Comparison of ENCODE assay signal across 20 cellular contexts in genomic region chr6:136477548-136477947, GRCh38.
DNase-seq lines count a peak whose midpoint lies in the region; ATAC-seq, FAIRE-seq and TF ChIP-seq lines count a peak whose summit lies in the region.
"Had no signal": no experiment of that assay in that cellular context is flagged by ENCODE, and none has a peak within 500 bp of the region (broad histone marks: within the 10 kb centered on the region; RNA-seq: fewer than 3 reads in every experiment).

No MANE protein-coding gene starts in this region.

- H3K4me3 Mint-ChIP-seq in GM23338, result no peak overlapping the region
- H3K4me3 Mint-ChIP-seq: CD14-positive monocyte; CD4-positive, alpha-beta memory T cell; HFFc6 had no signal

- RAD21 ChIA-PET in GM12878 (lab: Charles Lee; ENCODE audit: unreplicated experiment), result no interaction called here

- no peaks in the 10 kb centered on the region for H3F3A ChIP-seq in GM23338 (replicated peaks; ENCODE audit: low read depth)

- no peak overlapping the region for H3K27ac Mint-ChIP-seq in GM23338
- H3K27ac Mint-ChIP-seq: CD14-positive monocyte; CD4-positive, alpha-beta memory T cell; HFFc6 had no signal

- CTCF ChIA-PET in HEK293 (lab: Yijun Ruan, JAX) (interaction anchor here (0.6 kb wide), 1 partner anchor 73 kb away, joined by 3 read pairs; no protein-coding TSS in a partner anchor), GM12878 (lab: Yijun Ruan, JAX) (no interaction called here)

- in situ Hi-C loops in GM12878 (cut with MboI), result no loop called here

- TF ChIP-seq EP300 in GM12878 (IDR thresholded peaks at IDR 0.05; ENCODE audit: borderline replicate concordance in 1 of 2, control insufficient read depth in 1 of 2, low read depth in 2 of 2, low read length in 2 of 2), result no peak

- H3K9ac ChIP-seq in GM12878 (ENCODE audit: control insufficient read depth, insufficient read depth, low read length), result no peak overlapping the region
- H3K9ac ChIP-seq: BLaER1 had no signal

- H3K4me1 ChIP-seq in GM23338 (ENCODE audit: insufficient read depth) (peaks cover 21% of the 10 kb centered on the region), HEK293 (ENCODE audit: control insufficient read depth, insufficient read depth, low read length) (no peaks in the 10 kb centered on the region), GM12878 (ENCODE audit: control insufficient read depth, insufficient read depth, low read length) (no peaks in the 10 kb centered on the region), hepatocyte (ENCODE audit: insufficient read depth) (no peaks in the 10 kb centered on the region)
- H3K4me1 ChIP-seq: BLaER1, HAP-1 had no signal

- no peak overlapping the region for H2AFZ ChIP-seq in GM23338
- no peak overlapping the region for H2AFZ ChIP-seq in GM12878 (ENCODE audit: control insufficient read depth, low read depth, low read length)
- H2AFZ ChIP-seq in hepatocyte, result no peak overlapping the region

- no peaks in the 10 kb centered on the region for H3K9me3 ChIP-seq in HEK293 (ENCODE audit: control insufficient read depth, insufficient read depth, low read depth, low read length)
- no peaks in the 10 kb centered on the region for H3K9me3 ChIP-seq in GM12878 (replicated peaks; ENCODE audit: control insufficient read depth, insufficient read depth, low read length)
- no peaks in the 10 kb centered on the region for H3K9me3 ChIP-seq in hepatocyte (ENCODE audit: low read depth)
- H3K9me3 ChIP-seq: BLaER1, HAP-1 had no signal

- peaks cover 13% of the 10 kb centered on the region; the same call in 2 of the 3 replicates for H3K9me3 Mint-ChIP-seq in GM23338
- H3K9me3 Mint-ChIP-seq: HFFc6 had no signal

- H3K79me2 ChIP-seq in GM23338 (replicated peaks; ENCODE audit: insufficient read depth), result peaks cover 94% of the 10 kb centered on the region
- no peaks in the 10 kb centered on the region for H3K79me2 ChIP-seq in GM12878 (ENCODE audit: control insufficient read depth, insufficient read depth, low read length)
- peaks cover 72% of the 10 kb centered on the region for H3K79me2 ChIP-seq in hepatocyte

- TF ChIP-seq CTCF in GM23338 (conservative IDR thresholded peaks at IDR 0.05; ENCODE audit: low read depth in 2 of 2) (no peak), HEK293 (tag by site-specific recombination; IDR thresholded peaks at IDR 0.05) (no peak), GM12878 (IDR thresholded peaks at IDR 0.05 in 2 of 3, conservative IDR thresholded peaks at IDR 0.05 in 1 of 3; ENCODE audit: control insufficient read depth in 2 of 3, extremely low read depth in 1 of 3, insufficient read depth in 1 of 3, low read depth in 3 of 3, low read length in 3 of 3) (no peak), hepatocyte (IDR thresholded peaks at IDR 0.05; ENCODE audit: poor library complexity) (no peak)

- POLR2A ChIA-PET in HEK293 (lab: Yijun Ruan, JAX), result no interaction called here
- POLR2A ChIA-PET in GM12878 (lab: Charles Lee), result no interaction called here

- H3K36me3 Mint-ChIP-seq in GM23338 (ENCODE audit: low read depth), result peaks cover 9% of the 10 kb centered on the region; the same call in 2 of the 3 replicates
- H3K36me3 Mint-ChIP-seq: CD14-positive monocyte had no signal

- DNase-seq in GM23338 (ENCODE audit: low spot score) (no peak), GM12878 (ENCODE audit: low read depth, low spot score) (no peak), left kidney (ENCODE audit: low read depth, low spot score) (peak; percentile 18), cardiac septum (ENCODE audit: low spot score) (no peak), hepatocyte (ENCODE audit: low spot score) (no peak)
- DNase-seq: AML-193; CD4-positive, alpha-beta memory T cell; DMS153; DMS79; GDM1; HFFc6; Karpas-422; KBM-7 had no signal

- H3K4me3 ChIP-seq in GM23338 (no peak overlapping the region), HEK293 (ENCODE audit: low read depth, low read length) (no peak overlapping the region), GM12878 (no peak overlapping the region), hepatocyte (no peak overlapping the region)
- H3K4me3 ChIP-seq: BLaER1, HAP-1 had no signal

- no peaks in the 10 kb centered on the region for H3K27me3 ChIP-seq in GM23338 (ENCODE audit: insufficient read depth)
- H3K27me3 ChIP-seq in GM12878 (replicated peaks in 1 of 2; ENCODE audit: control insufficient read depth in 2 of 2, insufficient read depth in 2 of 2, low read length in 1 of 2), result no peaks in the 10 kb centered on the region
- no peaks in the 10 kb centered on the region for H3K27me3 ChIP-seq in hepatocyte
- H3K27me3 ChIP-seq: BLaER1 had no signal

- H4K20me1 ChIP-seq in GM23338 (replicated peaks; ENCODE audit: insufficient read depth) (peaks cover 7% of the 10 kb centered on the region; the same call in 1 of the 2 replicates), GM12878 (ENCODE audit: control insufficient read depth, insufficient read depth) (no peaks in the 10 kb centered on the region), hepatocyte (ENCODE audit: insufficient read depth, poor library complexity, severe bottlenecking) (peaks cover 1% of the 10 kb centered on the region)
- H4K20me1 ChIP-seq: BLaER1 had no signal

- SMC1A ChIA-PET in GM12878 (lab: Charles Lee; ENCODE audit: uncharacterized antibody, unreplicated experiment), result no interaction called here

- no peak for TF ChIP-seq RAD21 in GM12878 (IDR thresholded peaks at IDR 0.05; ENCODE audit: insufficient read depth, low read depth, low read length)

- peaks cover 22% of the 10 kb centered on the region for H3K4me1 Mint-ChIP-seq in GM23338
- H3K4me1 Mint-ChIP-seq: CD4-positive, alpha-beta memory T cell had no signal

- peaks cover 2% of the 10 kb centered on the region for H3K27me3 Mint-ChIP-seq in GM23338 (ENCODE audit: insufficient read depth, low read depth, poor library complexity)

- intact Hi-C loops in GM12878 (cut with micrococcal nuclease; ENCODE audit: unreplicated experiment), result no loop called here
- intact Hi-C loops in cardiac septum (cut with DNase I), result no loop called here

- no TSS peak for BruUV-seq in GM12878 (replicated peaks; lab: Mats Ljungman, UMichigan)

- no peaks in the 10 kb centered on the region for H3K36me3 ChIP-seq in GM23338 (ENCODE audit: insufficient read depth)
- H3K36me3 ChIP-seq in HEK293 (ENCODE audit: control insufficient read depth in 2 of 2, insufficient read depth in 1 of 2, low read length in 2 of 2), result no peaks in the 10 kb centered on the region
- no peaks in the 10 kb centered on the region for H3K36me3 ChIP-seq in GM12878 (ENCODE audit: control insufficient read depth in 2 of 2, insufficient read depth in 2 of 2, low read length in 1 of 2)
- no peaks in the 10 kb centered on the region for H3K36me3 ChIP-seq in hepatocyte (replicated peaks; ENCODE audit: insufficient read depth, low read depth)
- H3K36me3 ChIP-seq: BLaER1, HAP-1 had no signal

- H3K9me2 ChIP-seq in GM23338 (ENCODE audit: insufficient read depth), result no peaks in the 10 kb centered on the region
- no peaks in the 10 kb centered on the region for H3K9me2 ChIP-seq in hepatocyte (replicated peaks; ENCODE audit: insufficient read depth)

- H3K27ac ChIP-seq in GM23338 (ENCODE audit: low read depth) (no peak overlapping the region), HEK293 (ENCODE audit: extremely low read depth, low read depth, low read length) (no peak overlapping the region), GM12878 (ENCODE audit: control insufficient read depth, insufficient read depth) (no peak overlapping the region), hepatocyte (no peak overlapping the region)
- H3K27ac ChIP-seq: BLaER1 had no signal

- H3K4me2 ChIP-seq in GM23338 (no peak overlapping the region), GM12878 (ENCODE audit: control insufficient read depth, insufficient read depth) (no peak overlapping the region), hepatocyte (no peak overlapping the region)
- H3K4me2 ChIP-seq: BLaER1 had no signal

- FAIRE-seq in GM12878 (lab: Jason Lieb, UNC), result no peak
- FAIRE-seq: A204.1 had no signal

- TF ChIP-seq POLR2A in GM12878 (IDR thresholded peaks at IDR 0.05; ENCODE audit: low read depth, low read length), result no peak

- ATAC-seq in GM23338, result no peak
- ATAC-seq in GM12878, result no peak
- no peak for ATAC-seq in HG02973 (IDR thresholded peaks at IDR 0.05; ENCODE audit: unreplicated experiment)
- ATAC-seq in GM19324 (IDR thresholded peaks at IDR 0.05; ENCODE audit: low FRiP score, unreplicated experiment), result no peak

TF ChIP-seq in GM23338, 12 proteins besides CTCF, POLR2A, EP300 and RAD21 (continues in another document):
- no peak for TF ChIP-seq ZNF331 (CRISPR knock-in tag; IDR thresholded peaks at IDR 0.05; ENCODE audit: low read depth)

TF ChIP-seq in HEK293, 187 proteins besides CTCF, POLR2A, EP300 and RAD21 (continues in another document):
- TF ChIP-seq SP7 (tag by site-specific recombination; IDR thresholded peaks at IDR 0.05), result no peak

TF ChIP-seq in GM12878, 131 proteins besides CTCF, POLR2A, EP300 and RAD21:
- TF ChIP-seq REST (IDR thresholded peaks at IDR 0.05; ENCODE audit: low read depth, low read length), result peak; percentile 43; the same call in 1 of the 2 replicates
- TF ChIP-seq BHLHE40 (IDR thresholded peaks at IDR 0.05; ENCODE audit: borderline replicate concordance in 1 of 2, low read depth in 2 of 2, low read length in 1 of 2), result no peak
- TF ChIP-seq TCF3 (IDR thresholded peaks at IDR 0.05; ENCODE audit: borderline replicate concordance, insufficient read depth, low read depth, low read length), result no peak
- no peak for TF ChIP-seq IKZF1 (conservative IDR thresholded peaks at IDR 0.05)
